Comparison of ENCODE assay signal across 36 cellular contexts in the genomic region with DNA sequence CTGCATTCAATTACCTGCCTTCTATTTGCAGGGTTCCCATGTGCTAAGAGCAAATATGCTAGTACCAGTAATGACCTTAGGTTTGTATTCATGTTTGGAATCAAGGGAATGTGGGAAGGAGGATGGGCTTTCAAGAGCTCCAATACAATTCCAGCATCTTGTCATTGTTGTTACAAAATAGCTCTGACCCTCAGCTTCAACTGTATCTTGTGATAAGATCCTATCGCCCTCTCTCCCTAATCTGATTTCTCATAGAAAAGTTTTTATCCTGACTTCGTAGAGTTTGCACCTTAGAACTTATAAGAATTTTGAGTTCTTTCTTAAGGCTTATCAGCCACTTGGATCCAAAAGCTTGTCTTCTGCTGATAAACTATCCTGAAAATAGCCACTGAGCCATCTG.
"Had no signal": no experiment of that assay in that cellular context is flagged by ENCODE, and none has a peak within 500 bp of the region (broad histone marks: within the 10 kb centered on the region; RNA-seq: fewer than 3 reads in every experiment).

No MANE protein-coding gene starts in this region.

- H3K9me3 Mint-ChIP-seq: activated naive CD4-positive, alpha-beta T cell treated with anti-CD3 and anti-CD28 coated beads for 36 hours; activated naive CD4-positive, alpha-beta T cell treated with anti-CD3 and anti-CD28 coated beads, Interleukin-2, amount 10 ng/mL, durations not matched to agents 7 days and 5 days; activated naive CD4-positive, alpha-beta T cell treated with anti-CD3 and anti-CD28 coated beads, Interleukin-2, amount 50 U/mL, for 24 hours; activated naive CD8-positive, alpha-beta T cell treated with anti-CD3 and anti-CD28 coated beads for 36 hours; activated naive CD8-positive, alpha-beta T cell treated with anti-CD3 and anti-CD28 coated beads, Interleukin-2, amount 10 ng/mL, durations not matched to agents 7 days and 5 days; activated naive CD8-positive, alpha-beta T cell treated with anti-CD3 and anti-CD28 coated beads, Interleukin-2, amount 50 U/mL, for 24 hours; activated T-cell treated with anti-CD3 and anti-CD28 coated beads, Interleukin-2, amount 50 U/mL, for 24 hours; activated T-cell treated with anti-CD3 and anti-CD28 coated beads, Interleukin-2, amount 50 U/mL, for 4 hours; activated T-cell treated with anti-CD3 and anti-CD28 coated beads, Interleukin-2, amount 50 U/mL, for 72 hours; activated T-helper 1 cell treated with anti-CD3 and anti-CD28 coated beads, Interleukin-12 subunit alpha, Interleukin-12 subunit beta, Interleukin-2, Interleukin-4 antibody, amounts not matched to agents 30 ng/mL and 10 ng/mL and 1 ng/mL, durations not matched to agents 14 hours and 24 hours and 36 hours; activated T-helper 17 cell treated with anti-CD3 and anti-CD28 coated beads, Interleukin-2, amount 50 U/mL, for 72 hours; activated T-helper 2 cell treated with anti-CD3 and anti-CD28 coated beads, Interferon-gamma antibody, Interleukin-2, Interleukin-4, amounts not matched to agents 10 μg/mL and 5 μg/mL and 100 μg/mL, durations not matched to agents 14 hours and 24 hours and 36 hours had no signal

- H3K36me3 Mint-ChIP-seq: activated naive CD4-positive, alpha-beta T cell treated with anti-CD3 and anti-CD28 coated beads, Interleukin-2, amount 10 ng/mL, durations not matched to agents 7 days and 5 days; activated naive CD4-positive, alpha-beta T cell treated with anti-CD3 and anti-CD28 coated beads, Interleukin-2, amount 50 U/mL, for 24 hours; activated naive CD8-positive, alpha-beta T cell; activated naive CD8-positive, alpha-beta T cell treated with anti-CD3 and anti-CD28 coated beads for 36 hours; activated naive CD8-positive, alpha-beta T cell treated with anti-CD3 and anti-CD28 coated beads, Interleukin-2, amount 10 ng/mL, durations not matched to agents 7 days and 5 days; brain had no signal

- H3K4me3 ChIP-seq: adrenal gland, ascending aorta, body of pancreas, breast epithelium, cardiac muscle cell had no signal

- H3K27ac Mint-ChIP-seq: activated naive CD4-positive, alpha-beta T cell treated with anti-CD3 and anti-CD28 coated beads for 36 hours; activated naive CD4-positive, alpha-beta T cell treated with anti-CD3 and anti-CD28 coated beads, Interleukin-2, amount 10 ng/mL, durations not matched to agents 7 days and 5 days; activated naive CD4-positive, alpha-beta T cell treated with anti-CD3 and anti-CD28 coated beads, Interleukin-2, amount 50 U/mL, for 24 hours; activated naive CD8-positive, alpha-beta T cell; activated naive CD8-positive, alpha-beta T cell treated with anti-CD3 and anti-CD28 coated beads for 36 hours; activated naive CD8-positive, alpha-beta T cell treated with anti-CD3 and anti-CD28 coated beads, Interleukin-2, amount 10 ng/mL, durations not matched to agents 7 days and 5 days; activated naive CD8-positive, alpha-beta T cell treated with anti-CD3 and anti-CD28 coated beads, Interleukin-2, amount 50 U/mL, for 24 hours; activated T-cell treated with anti-CD3 and anti-CD28 coated beads, Interleukin-2, amount 50 U/mL, for 24 hours; activated T-cell treated with anti-CD3 and anti-CD28 coated beads, Interleukin-2, amount 50 U/mL, for 72 hours; activated T-helper 1 cell treated with anti-CD3 and anti-CD28 coated beads, Interleukin-12 subunit alpha, Interleukin-12 subunit beta, Interleukin-2, Interleukin-4 antibody, amounts not matched to agents 30 ng/mL and 10 ng/mL and 1 ng/mL, durations not matched to agents 14 hours and 24 hours and 36 hours; activated T-helper 17 cell treated with anti-CD3 and anti-CD28 coated beads, Interleukin-2, amount 50 U/mL, for 72 hours; activated T-helper 2 cell treated with anti-CD3 and anti-CD28 coated beads, Interferon-gamma antibody, Interleukin-2, Interleukin-4, amounts not matched to agents 10 μg/mL and 5 μg/mL and 100 μg/mL, durations not matched to agents 14 hours and 24 hours and 36 hours; brain had no signal

- H3K9me3 ChIP-seq: adrenal gland, ascending aorta, body of pancreas, breast epithelium had no signal

- DNase-seq: activated effector memory CD4-positive, alpha-beta T cell treated with anti-CD3 and anti-CD28 coated beads, Interleukin-2, amount 50 U/mL, for 16 hours; activated effector memory CD4-positive, alpha-beta T cell treated with Interleukin-2 at 50 U/mL for 16 hours; activated gamma-delta T cell; activated gamma-delta T cell treated with Interleukin-2 at 50 U/mL for 16 hours; activated naive CD4-positive, alpha-beta T cell; activated naive CD4-positive, alpha-beta T cell treated with anti-CD3 and anti-CD28 coated beads for 36 hours; activated naive CD4-positive, alpha-beta T cell treated with anti-CD3 and anti-CD28 coated beads, Interleukin-2, amount 10 ng/mL, durations not matched to agents 7 days and 5 days; activated naive CD4-positive, alpha-beta T cell treated with anti-CD3 and anti-CD28 coated beads, Interleukin-2, amount 50 U/mL, for 16 hours; activated naive CD4-positive, alpha-beta T cell treated with Interleukin-2 at 50 U/mL for 16 hours; activated naive CD8-positive, alpha-beta T cell treated with anti-CD3 and anti-CD28 coated beads for 36 hours; activated naive CD8-positive, alpha-beta T cell treated with anti-CD3 and anti-CD28 coated beads, Interleukin-2, amount 10 ng/mL, durations not matched to agents 7 days and 5 days; activated naive CD8-positive, alpha-beta T cell treated with anti-CD3 and anti-CD28 coated beads, Interleukin-2, amount 50 U/mL, for 24 hours; activated T-cell treated with anti-CD3 and anti-CD28 coated beads, Interleukin-2, amount 50 U/mL, for 1 hour; activated T-cell treated with anti-CD3 and anti-CD28 coated beads, Interleukin-2, amount 50 U/mL, for 24 hours; activated T-cell treated with anti-CD3 and anti-CD28 coated beads, Interleukin-2, amount 50 U/mL, for 4 hours; activated T-cell treated with anti-CD3 and anti-CD28 coated beads, Interleukin-2, amount 50 U/mL, for 48 hours; activated T-cell treated with anti-CD3 and anti-CD28 coated beads, Interleukin-2, amount 50 U/mL, for 72 hours; adrenal gland; amniotic stem cell; amygdala; anterior cingulate cortex; aorta; body of pancreas; brain microvascular endothelial cell; caudate nucleus; central memory CD4-positive, alpha-beta T cell; cerebellar nuclear complex had no signal

- H3K27ac ChIP-seq: adrenal gland, ascending aorta, body of pancreas, brain microvascular endothelial cell, breast epithelium, cardiac muscle cell had no signal

- H3K27me3 ChIP-seq: adrenal gland, ascending aorta, body of pancreas, brain microvascular endothelial cell, breast epithelium, cardiac muscle cell had no signal

- H3K4me1 ChIP-seq: adrenal gland, ascending aorta, breast epithelium had no signal

- H3K36me3 ChIP-seq: adrenal gland, ascending aorta, brain microvascular endothelial cell, breast epithelium, cardiac muscle cell had no signal

- ATAC-seq: activated naive CD8-positive, alpha-beta T cell treated with anti-CD3 and anti-CD28 coated beads, Interleukin-2, amount 50 U/mL, for 24 hours; activated T-cell treated with anti-CD3 and anti-CD28 coated beads, Interleukin-2, amount 50 U/mL, for 4 hours; activated T-cell treated with anti-CD3 and anti-CD28 coated beads, Interleukin-2, amount 50 U/mL, for 72 hours; activated T-helper 17 cell treated with anti-CD3 and anti-CD28 coated beads, Interleukin-2, amount 50 U/mL, for 72 hours; body of pancreas had no signal
